In the genomic region with DNA sequence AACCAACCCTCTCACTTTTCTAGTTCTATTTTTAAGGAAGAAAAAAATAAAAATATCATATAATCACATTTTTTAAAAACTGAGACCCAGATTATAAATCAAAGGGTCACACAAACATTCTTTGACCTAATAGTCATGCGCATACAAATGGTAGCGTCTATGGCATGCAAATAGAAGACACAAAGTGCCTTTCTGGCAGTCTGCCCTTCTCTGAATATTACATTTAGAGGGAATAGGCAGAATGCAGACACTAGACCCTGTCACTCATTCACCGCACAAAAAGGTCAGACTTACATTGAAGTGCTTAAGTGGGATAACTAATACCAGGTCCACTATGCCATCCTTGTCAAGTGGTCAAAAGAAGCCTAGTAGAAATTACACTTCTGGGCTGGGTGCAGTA, we compare ENCODE assay signal across 23 cellular contexts.
"Had no signal": no experiment of that assay in that cellular context is flagged by ENCODE, and none has a peak within 500 bp of the region (broad histone marks: within the 10 kb centered on the region; RNA-seq: fewer than 3 reads in every experiment).

No MANE protein-coding gene starts in this region.

- H3K36me3 Mint-ChIP-seq: activated CD4-positive, alpha-beta memory T cell treated with anti-CD3 and anti-CD28 coated beads for 36 hours; brain; natural killer cell treated with Interleukin-12 subunit alpha and Interleukin-12 subunit beta and Interleukin-15 and Interleukin-18, amount 100 ng/mL, for 72 hours; stimulated activated effector memory CD8-positive, alpha-beta T cell treated with anti-CD3 and anti-CD28 coated beads, Interleukin-12 subunit alpha, Interleukin-12 subunit beta, amount 100 ng/mL, for 72 hours; type B pancreatic cell had no signal

- DNase-seq: activated CD4-positive, alpha-beta memory T cell treated with anti-CD3 and anti-CD28 coated beads for 36 hours; activated CD4-positive, alpha-beta T cell treated with anti-CD3 and anti-CD28 coated beads for 36 hours; activated CD8-positive, alpha-beta memory T cell treated with anti-CD3 and anti-CD28 coated beads, Interleukin-2, amount 10 ng/mL, durations not matched to agents 7 days and 5 days; activated naive CD4-positive, alpha-beta T cell treated with Interleukin-2 at 50 U/mL for 16 hours; activated naive CD8-positive, alpha-beta T cell treated with anti-CD3 and anti-CD28 coated beads, Interleukin-2, amount 10 ng/mL, durations not matched to agents 7 days and 5 days; amygdala; central memory CD4-positive, alpha-beta T cell; dorsolateral prefrontal cortex; endodermal cell; left cardiac atrium; pancreas; right lobe of liver; stimulated activated CD4-positive, alpha-beta T cell treated with anti-CD3 and anti-CD28 coated beads, Interleukin-4, amount 100 ng/mL, for 24 hours; stomach; testis had no signal

- H3K4me1 Mint-ChIP-seq: activated CD4-positive, alpha-beta T cell treated with anti-CD3 and anti-CD28 coated beads for 36 hours; activated naive CD8-positive, alpha-beta T cell treated with anti-CD3 and anti-CD28 coated beads, Interleukin-2, amount 10 ng/mL, durations not matched to agents 7 days and 5 days; brain; endodermal cell; stimulated activated effector memory CD8-positive, alpha-beta T cell treated with anti-CD3 and anti-CD28 coated beads, Interleukin-12 subunit alpha, Interleukin-12 subunit beta, amount 100 ng/mL, for 72 hours had no signal

- H3K27me3 ChIP-seq: dorsolateral prefrontal cortex, neutrophil, pancreas, right lobe of liver, stomach, testis had no signal

- H3K27ac Mint-ChIP-seq: activated CD4-positive, alpha-beta memory T cell treated with anti-CD3 and anti-CD28 coated beads for 36 hours; activated CD4-positive, alpha-beta T cell treated with anti-CD3 and anti-CD28 coated beads for 36 hours; activated CD8-positive, alpha-beta memory T cell treated with anti-CD3 and anti-CD28 coated beads, Interleukin-2, amount 10 ng/mL, durations not matched to agents 7 days and 5 days; activated naive CD8-positive, alpha-beta T cell treated with anti-CD3 and anti-CD28 coated beads, Interleukin-2, amount 10 ng/mL, durations not matched to agents 7 days and 5 days; brain; endodermal cell; natural killer cell treated with Interleukin-12 subunit alpha and Interleukin-12 subunit beta and Interleukin-15 and Interleukin-18, amount 100 ng/mL, for 72 hours; stimulated activated effector memory CD8-positive, alpha-beta T cell treated with anti-CD3 and anti-CD28 coated beads, Interleukin-12 subunit alpha, Interleukin-12 subunit beta, amount 100 ng/mL, for 72 hours; T-helper 2 cell treated with Interferon-gamma antibody and Interleukin-4, amounts not matched to agents 5 μg/mL and 100 μg/mL, for 36 hours; type B pancreatic cell had no signal

- H3K36me3 ChIP-seq: neutrophil, pancreas, right lobe of liver, stomach had no signal

- H3K27ac ChIP-seq: dorsolateral prefrontal cortex, epithelial cell of prostate, neutrophil, pancreas, right lobe of liver, stomach, testis had no signal

- H3K27me3 Mint-ChIP-seq: activated CD4-positive, alpha-beta memory T cell treated with anti-CD3 and anti-CD28 coated beads for 36 hours; activated CD4-positive, alpha-beta T cell treated with anti-CD3 and anti-CD28 coated beads for 36 hours; activated CD8-positive, alpha-beta memory T cell treated with anti-CD3 and anti-CD28 coated beads, Interleukin-2, amount 10 ng/mL, durations not matched to agents 7 days and 5 days; activated naive CD8-positive, alpha-beta T cell treated with anti-CD3 and anti-CD28 coated beads, Interleukin-2, amount 10 ng/mL, durations not matched to agents 7 days and 5 days; natural killer cell treated with Interleukin-12 subunit alpha and Interleukin-12 subunit beta and Interleukin-15 and Interleukin-18, amount 100 ng/mL, for 72 hours; type B pancreatic cell had no signal

- H3K4me3 Mint-ChIP-seq: activated CD4-positive, alpha-beta memory T cell treated with anti-CD3 and anti-CD28 coated beads for 36 hours; activated CD4-positive, alpha-beta T cell treated with anti-CD3 and anti-CD28 coated beads for 36 hours; activated CD8-positive, alpha-beta memory T cell treated with anti-CD3 and anti-CD28 coated beads, Interleukin-2, amount 10 ng/mL, durations not matched to agents 7 days and 5 days; activated naive CD8-positive, alpha-beta T cell treated with anti-CD3 and anti-CD28 coated beads, Interleukin-2, amount 10 ng/mL, durations not matched to agents 7 days and 5 days; brain; endodermal cell; natural killer cell treated with Interleukin-12 subunit alpha and Interleukin-12 subunit beta and Interleukin-15 and Interleukin-18, amount 100 ng/mL, for 72 hours; stimulated activated effector memory CD8-positive, alpha-beta T cell treated with anti-CD3 and anti-CD28 coated beads, Interleukin-12 subunit alpha, Interleukin-12 subunit beta, amount 100 ng/mL, for 72 hours; T-helper 2 cell treated with Interferon-gamma antibody and Interleukin-4, amounts not matched to agents 5 μg/mL and 100 μg/mL, for 36 hours; type B pancreatic cell had no signal

- H3K9me3 Mint-ChIP-seq: natural killer cell treated with Interleukin-12 subunit alpha and Interleukin-12 subunit beta and Interleukin-15 and Interleukin-18, amount 100 ng/mL, for 72 hours had no signal

- H3K9me3 ChIP-seq: neutrophil, pancreas, right lobe of liver, stomach, testis had no signal

- ATAC-seq: activated CD4-positive, alpha-beta T cell treated with anti-CD3 and anti-CD28 coated beads for 36 hours; activated CD8-positive, alpha-beta memory T cell treated with anti-CD3 and anti-CD28 coated beads, Interleukin-2, amount 10 ng/mL, durations not matched to agents 7 days and 5 days; left cardiac atrium; natural killer cell treated with Interleukin-12 subunit alpha and Interleukin-12 subunit beta and Interleukin-15 and Interleukin-18, amount 100 ng/mL, for 72 hours; pancreas; right lobe of liver; stimulated activated effector memory CD8-positive, alpha-beta T cell treated with anti-CD3 and anti-CD28 coated beads, Interleukin-12 subunit alpha, Interleukin-12 subunit beta, amount 100 ng/mL, for 72 hours had no signal

- H3K4me3 ChIP-seq: dorsolateral prefrontal cortex, pancreas, right lobe of liver, smooth muscle cell, stomach, testis had no signal

- H3K4me1 ChIP-seq: pancreas, right lobe of liver, stomach, testis had no signal

- H3K4me2 ChIP-seq: smooth muscle cell had no signal
